Comparison of ENCODE assay signal across 8 cellular contexts in the genomic region with DNA sequence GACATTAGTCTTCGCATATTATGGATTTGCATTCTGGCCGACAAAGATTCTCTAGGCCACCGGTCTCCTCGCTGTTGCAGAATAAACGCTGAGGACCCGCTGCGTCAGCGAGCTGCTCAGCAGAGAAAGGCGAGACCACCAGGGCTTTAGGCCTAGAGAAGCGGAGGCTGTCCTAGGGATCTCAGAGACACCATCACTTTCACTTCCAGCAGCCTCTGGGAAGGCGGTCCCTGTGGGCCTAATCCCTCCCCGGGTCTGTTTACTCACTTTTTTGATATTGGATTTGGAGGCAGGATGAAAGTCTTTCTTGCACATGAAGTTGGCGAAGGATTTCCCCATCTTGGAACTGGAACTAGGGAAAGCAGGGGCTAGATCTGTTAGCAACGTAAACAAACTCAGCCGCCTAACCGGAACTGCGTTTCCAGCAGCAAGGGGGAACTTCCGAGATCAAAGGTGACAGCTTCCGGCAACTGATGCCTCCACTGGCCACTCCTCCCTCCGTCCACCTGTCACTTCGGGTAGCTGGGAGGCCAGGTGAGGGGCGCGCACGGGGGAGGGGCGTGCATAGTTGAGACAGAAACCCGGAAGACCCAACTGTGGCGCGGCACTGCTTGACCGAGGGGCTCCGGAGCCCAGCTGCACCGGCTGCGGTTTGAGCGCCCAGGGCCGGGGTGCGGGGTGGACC. TPM values are rescaled to one million over a fixed set of nuclear protein-coding genes. Genes with fewer than 3 reads are reported as not detected.
DNase-seq lines count a peak whose midpoint lies in the region; ATAC-seq and TF ChIP-seq lines count a peak whose summit lies in the region.

A gene with protein sequence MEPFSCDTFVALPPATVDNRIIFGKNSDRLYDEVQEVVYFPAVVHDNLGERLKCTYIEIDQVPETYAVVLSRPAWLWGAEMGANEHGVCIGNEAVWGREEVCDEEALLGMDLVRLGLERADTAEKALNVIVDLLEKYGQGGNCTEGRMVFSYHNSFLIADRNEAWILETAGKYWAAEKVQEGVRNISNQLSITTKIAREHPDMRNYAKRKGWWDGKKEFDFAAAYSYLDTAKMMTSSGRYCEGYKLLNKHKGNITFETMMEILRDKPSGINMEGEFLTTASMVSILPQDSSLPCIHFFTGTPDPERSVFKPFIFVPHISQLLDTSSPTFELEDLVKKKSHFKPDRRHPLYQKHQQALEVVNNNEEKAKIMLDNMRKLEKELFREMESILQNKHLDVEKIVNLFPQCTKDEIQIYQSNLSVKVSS (plus strand): TSS at position 447 of the 685 bp plus-strand sequence. CDS start 2,554 bp downstream, outside the sequence.

- H4K20me1 ChIP-seq in Karpas-422 (ENCODE audit: insufficient read depth, low read depth, low read length): no peaks in the 10 kb centered on the region

- peaks cover 71% of the 10 kb centered on the region for H3K79me2 ChIP-seq in Karpas-422 (ENCODE audit: low read length)

- no peak for TF ChIP-seq CTCF in RWPE1 (conservative IDR thresholded peaks at IDR 0.05; ENCODE audit: low read depth)
- TF ChIP-seq CTCF in fibroblast of pulmonary artery (IDR thresholded peaks at IDR 0.05; ENCODE audit: low read length, missing control alignments): no peak

- no peaks in the 10 kb centered on the region for H3K36me3 Mint-ChIP-seq in natural killer cell treated with Interleukin-12 subunit alpha and Interleukin-12 subunit beta and Interleukin-15 and Interleukin-18, amount 100 ng/mL, for 72 hours

- H3K27me3 Mint-ChIP-seq in natural killer cell treated with Interleukin-12 subunit alpha and Interleukin-12 subunit beta and Interleukin-15 and Interleukin-18, amount 100 ng/mL, for 72 hours: no peaks in the 10 kb centered on the region

- peak within 1 kb of the TSS; percentile 81 for H3K4me2 ChIP-seq in Karpas-422 (ENCODE audit: low read depth, low read length, poor library complexity, severe bottlenecking)

- H3K9me2 ChIP-seq in Karpas-422 (replicated peaks; ENCODE audit: insufficient read depth, low read length): no peaks in the 10 kb centered on the region

- peak; percentile 95 for ATAC-seq in GM21825 (IDR thresholded peaks at IDR 0.05; ENCODE audit: unreplicated experiment)
- ATAC-seq in natural killer cell treated with Interleukin-12 subunit alpha and Interleukin-12 subunit beta and Interleukin-15 and Interleukin-18, amount 100 ng/mL, for 72 hours: peak; percentile 92 to 96
- peak; percentile 92 for ATAC-seq in stimulated activated naive CD8-positive, alpha-beta T cell treated with anti-CD3 and anti-CD28 coated beads, Interleukin-15, Interleukin-2, amounts not matched to agents 100 U/mL and 50 U/mL, for 24 hours

- peak within 1 kb of the TSS; percentile 25; the same call in 1 of the 2 replicates for H2AFZ ChIP-seq in Karpas-422 (ENCODE audit: low read length)

- H3K4me1 Mint-ChIP-seq in natural killer cell treated with Interleukin-12 subunit alpha and Interleukin-12 subunit beta and Interleukin-15 and Interleukin-18, amount 100 ng/mL, for 72 hours (ENCODE audit: low read depth in 2 of 2): peaks cover 24 to 31% of the 10 kb centered on the region in 2 donors

- H3K4me3 Mint-ChIP-seq in natural killer cell treated with Interleukin-12 subunit alpha and Interleukin-12 subunit beta and Interleukin-15 and Interleukin-18, amount 100 ng/mL, for 72 hours: peak within 1 kb of the TSS; percentile 100

- H3K9me3 ChIP-seq in Karpas-422 (ENCODE audit: low read length): no peaks in the 10 kb centered on the region

- peaks cover 42% of the 10 kb centered on the region for H3K4me1 ChIP-seq in Karpas-422 (ENCODE audit: low read length)

- CTCF ChIA-PET in RWPE1 (lab: Yijun Ruan, JAX): interaction anchor here (0.6 to 0.8 kb wide), 2 partner anchors 14 to 923 kb away, joined by 3 to 5 read pairs; no protein-coding TSS in a partner anchor

- no peaks in the 10 kb centered on the region for H3K27me3 ChIP-seq in Karpas-422 (ENCODE audit: low read length)

- H3K4me3 ChIP-seq in Karpas-422 (ENCODE audit: low read length) (peak within 1 kb of the TSS; percentile 84), fibroblast of pulmonary artery (replicated peaks; ENCODE audit: low read depth, low read length) (peak within 1 kb of the TSS; percentile 99)

- no peaks in the 10 kb centered on the region for H3K9me3 Mint-ChIP-seq in natural killer cell treated with Interleukin-12 subunit alpha and Interleukin-12 subunit beta and Interleukin-15 and Interleukin-18, amount 100 ng/mL, for 72 hours

- H3K36me3 ChIP-seq in Karpas-422 (ENCODE audit: insufficient read depth, low read length): peaks cover 20% of the 10 kb centered on the region; the same call in 1 of the 2 replicates

- POLR2A ChIA-PET in RWPE1 (lab: Yijun Ruan, JAX; ENCODE audit: low non-redundant PET): interaction anchor here (0.6 kb wide), 1 partner anchor 38 kb away, joined by 4 read pairs; no protein-coding TSS in a partner anchor

- peak within 1 kb of the TSS; percentile 93 to 97 for H3K27ac Mint-ChIP-seq in natural killer cell treated with Interleukin-12 subunit alpha and Interleukin-12 subunit beta and Interleukin-15 and Interleukin-18, amount 100 ng/mL, for 72 hours

- H3K27ac ChIP-seq in Karpas-422 (ENCODE audit: low read length) (peak within 1 kb of the TSS; percentile 48), RWPE1 (peak within 1 kb of the TSS; percentile 77)

- peak within 1 kb of the TSS; percentile 75 for H3K9ac ChIP-seq in Karpas-422 (ENCODE audit: low read length)

- DNase-seq in Daoy (ENCODE audit: low read depth) (peak; percentile 75), Karpas-422 (peak; percentile 94), RWPE1 (ENCODE audit: low spot score) (peak; percentile 73), fibroblast of pulmonary artery (ENCODE audit: low read depth) (peak; percentile 82)
- DNase-seq in activated T-helper 9 cell treated with anti-CD3 and anti-CD28 coated beads, Interleukin-2, amount 50 U/mL, for 16 hours (ENCODE audit: low read depth): peak; percentile 62
- DNase-seq in natural killer cell treated with Interleukin-12 subunit alpha and Interleukin-12 subunit beta and Interleukin-15 and Interleukin-18, amount 100 ng/mL, for 72 hours (ENCODE audit: low spot score): peak; percentile 84
- peak; percentile 75 for DNase-seq in stimulated activated naive CD8-positive, alpha-beta T cell treated with anti-CD3 and anti-CD28 coated beads, Interleukin-15, Interleukin-2, amounts not matched to agents 100 U/mL and 50 U/mL, for 24 hours

RNA-seq across cellular contexts. Expression of the gene that starts here (rescaled TPM):
- total RNA-seq in Daoy (2014; rRNA removed; shearing (Covaris generic)): 20.3 and 22.6 TPM in 2 replicates
- 29.0 and 47.4 TPM in 2 replicates for total RNA-seq in Karpas-422 (2014; rRNA removed; shearing (Covaris generic); ENCODE audit: low replicate concordance)
- 10 to 100 TPM; 22.1 to 26.7 TPM for total RNA-seq in natural killer cell treated with Interleukin-12 subunit alpha and Interleukin-12 subunit beta and Interleukin-15 and Interleukin-18, amount 100 ng/mL, for 72 hours

Comparison
In these comparisons a context has a peak if more than half of its experiments do, and no peak if none do; other contexts are left out.
1. Peak in every context shown above with its lines: DNase-seq, ATAC-seq, H3K4me3 ChIP-seq and H3K27ac ChIP-seq.